In genomic region chr3:189502256-189502655, GRCh38 we compare ENCODE assay signal across 17 cellular contexts.
A peak's percentile ranks its signal among the peaks of the same experiment; 100 is the strongest.
DNase-seq lines count a peak whose midpoint lies in the region; ATAC-seq and TF ChIP-seq lines count a peak whose summit lies in the region.
"Had no signal": no experiment of that assay in that cellular context is flagged by ENCODE, and none has a peak within 500 bp of the region (broad histone marks: within the 10 kb centered on the region; RNA-seq: fewer than 3 reads in every experiment).

No MANE protein-coding gene starts in this region.

- H3K79me2 ChIP-seq in MM.1S (ENCODE audit: low read length) = no peaks in the 10 kb centered on the region

- H3K9ac ChIP-seq in MM.1S (ENCODE audit: low read length) = no peak overlapping the region
- H3K9ac ChIP-seq: BLaER1 treated with 17β-estradiol and CSF1 and Interleukin-3, amounts not matched to agents 10 nM and 100 nM had no signal

- H3K4me3 ChIP-seq in MM.1S (ENCODE audit: low read length) (no peak overlapping the region), heart right ventricle (no peak overlapping the region)
- H3K4me3 ChIP-seq: BLaER1 treated with 17β-estradiol and CSF1 and Interleukin-3, amounts not matched to agents 10 nM and 100 nM; HAP-1; K562 had no signal

- no peak overlapping the region for H3K4me3 Mint-ChIP-seq in activated naive CD8-positive, alpha-beta T cell
- no peak overlapping the region for H3K4me3 Mint-ChIP-seq in activated naive CD8-positive, alpha-beta T cell treated with anti-CD3 and anti-CD28 coated beads for 36 hours
- no peak overlapping the region for H3K4me3 Mint-ChIP-seq in activated T-helper 17 cell treated with anti-CD3 and anti-CD28 coated beads, Interleukin-2, amount 50 U/mL, for 72 hours

- WGBS in heart right ventricle, 2 donors = 88 to 89% methylated on average over 4 of the region's 4 CpGs

- H3K9me3 Mint-ChIP-seq in activated naive CD8-positive, alpha-beta T cell (ENCODE audit: low read depth) = peaks cover 6% of the 10 kb centered on the region
- peaks cover 6% of the 10 kb centered on the region for H3K9me3 Mint-ChIP-seq in activated naive CD8-positive, alpha-beta T cell treated with anti-CD3 and anti-CD28 coated beads for 36 hours
- peaks cover 5% of the 10 kb centered on the region for H3K9me3 Mint-ChIP-seq in activated T-helper 17 cell treated with anti-CD3 and anti-CD28 coated beads, Interleukin-2, amount 50 U/mL, for 72 hours

- TF ChIP-seq CTCF in MM.1S (IDR thresholded peaks at IDR 0.05; ENCODE audit: low read length) (no peak), heart right ventricle (IDR thresholded peaks at IDR 0.05) (no peak)

- H3K27me3 ChIP-seq in MM.1S (replicated peaks; ENCODE audit: insufficient read depth, low read length) (no peaks in the 10 kb centered on the region), heart right ventricle (no peaks in the 10 kb centered on the region)
- H3K27me3 ChIP-seq: BLaER1 treated with 17β-estradiol and CSF1 and Interleukin-3, amounts not matched to agents 10 nM and 100 nM had no signal

- H3K27ac ChIP-seq in MM.1S (ENCODE audit: low read length) (no peak overlapping the region), heart right ventricle (no peak overlapping the region)
- H3K27ac ChIP-seq: BLaER1 treated with 17β-estradiol and CSF1 and Interleukin-3, amounts not matched to agents 10 nM and 100 nM had no signal

- peaks cover 20% of the 10 kb centered on the region for H3K4me1 Mint-ChIP-seq in activated naive CD8-positive, alpha-beta T cell (ENCODE audit: low read depth)
- H3K4me1 Mint-ChIP-seq in activated naive CD8-positive, alpha-beta T cell treated with anti-CD3 and anti-CD28 coated beads for 36 hours = peaks cover 11% of the 10 kb centered on the region
- peaks cover 9% of the 10 kb centered on the region for H3K4me1 Mint-ChIP-seq in activated T-helper 17 cell treated with anti-CD3 and anti-CD28 coated beads, Interleukin-2, amount 50 U/mL, for 72 hours

- H3F3A ChIP-seq in MM.1S (ENCODE audit: insufficient read depth, low read length) = no peaks in the 10 kb centered on the region

- ATAC-seq in activated T-helper 17 cell treated with anti-CD3 and anti-CD28 coated beads, Interleukin-2, amount 50 U/mL, for 72 hours (replicated peaks) = no peak
- no peak for ATAC-seq in heart right ventricle
- ATAC-seq in HG02885 (IDR thresholded peaks at IDR 0.05; ENCODE audit: poor library complexity, unreplicated experiment) = no peak
- ATAC-seq: K562 had no signal

- no peak overlapping the region for H2AFZ ChIP-seq in MM.1S (ENCODE audit: low read length)

- H3K27ac Mint-ChIP-seq in activated naive CD8-positive, alpha-beta T cell = peak overlapping the region; percentile 23
- H3K27ac Mint-ChIP-seq in activated naive CD8-positive, alpha-beta T cell treated with anti-CD3 and anti-CD28 coated beads for 36 hours = no peak overlapping the region
- peak overlapping the region; percentile 20 for H3K27ac Mint-ChIP-seq in activated T-helper 17 cell treated with anti-CD3 and anti-CD28 coated beads, Interleukin-2, amount 50 U/mL, for 72 hours

- H3K4me2 ChIP-seq in MM.1S (ENCODE audit: low read depth, low read length) = no peak overlapping the region
- H3K4me2 ChIP-seq: BLaER1 treated with 17β-estradiol and CSF1 and Interleukin-3, amounts not matched to agents 10 nM and 100 nM had no signal

- H4K20me1 ChIP-seq in MM.1S (ENCODE audit: insufficient read depth, low read length) = no peaks in the 10 kb centered on the region
- H4K20me1 ChIP-seq: BLaER1 treated with 17β-estradiol and CSF1 and Interleukin-3, amounts not matched to agents 10 nM and 100 nM had no signal

- intact Hi-C loops in heart right ventricle (cut with DNase I) = no loop called here

- H3K36me3 Mint-ChIP-seq in activated naive CD8-positive, alpha-beta T cell = peaks cover 4% of the 10 kb centered on the region
- H3K36me3 Mint-ChIP-seq in activated naive CD8-positive, alpha-beta T cell treated with anti-CD3 and anti-CD28 coated beads for 36 hours = peaks cover 2% of the 10 kb centered on the region
- H3K36me3 Mint-ChIP-seq in activated T-helper 17 cell treated with anti-CD3 and anti-CD28 coated beads, Interleukin-2, amount 50 U/mL, for 72 hours (ENCODE audit: low read depth) = no peaks in the 10 kb centered on the region
- H3K36me3 Mint-ChIP-seq: CD4-positive, CD25-positive, alpha-beta regulatory T cell had no signal

- H3K36me3 ChIP-seq in MM.1S (replicated peaks; ENCODE audit: insufficient read depth, low read length) (no peaks in the 10 kb centered on the region), heart right ventricle (no peaks in the 10 kb centered on the region)
- H3K36me3 ChIP-seq: BLaER1 treated with 17β-estradiol and CSF1 and Interleukin-3, amounts not matched to agents 10 nM and 100 nM; HAP-1 had no signal

- no peaks in the 10 kb centered on the region for H3K4me1 ChIP-seq in MM.1S (ENCODE audit: low read length)
- H3K4me1 ChIP-seq in heart right ventricle = no peaks in the 10 kb centered on the region
- H3K4me1 ChIP-seq: HAP-1 had no signal

- H3K9me2 ChIP-seq in MM.1S (replicated peaks; ENCODE audit: insufficient read depth, low read length) = no peaks in the 10 kb centered on the region

- DNase-seq in activated naive CD8-positive, alpha-beta T cell treated with anti-CD3 and anti-CD28 coated beads for 36 hours = no peak
- DNase-seq in MM.1S (peak; percentile 34), mesenteric fat pad (ENCODE audit: low spot score) (no peak), heart right ventricle (no peak)
- DNase-seq: 8988T, ACHN, DMS153, DMS79 treated with DMSO at 0.1 percent for 48 hours, EL, GOT3 had no signal

- no peaks in the 10 kb centered on the region for H3K9me3 ChIP-seq in MM.1S (replicated peaks; ENCODE audit: insufficient read depth, low read length)
- H3K9me3 ChIP-seq in heart right ventricle = peaks cover 0 to 4% (median 0%) of the 10 kb centered on the region in 11 donors
- H3K9me3 ChIP-seq: HAP-1 had no signal

- H3K27me3 Mint-ChIP-seq in activated naive CD8-positive, alpha-beta T cell = no peaks in the 10 kb centered on the region
- peaks cover 5% of the 10 kb centered on the region for H3K27me3 Mint-ChIP-seq in activated naive CD8-positive, alpha-beta T cell treated with anti-CD3 and anti-CD28 coated beads for 36 hours
- H3K27me3 Mint-ChIP-seq in activated T-helper 17 cell treated with anti-CD3 and anti-CD28 coated beads, Interleukin-2, amount 50 U/mL, for 72 hours = no peaks in the 10 kb centered on the region
- H3K27me3 Mint-ChIP-seq: CD4-positive, CD25-positive, alpha-beta regulatory T cell had no signal
